19 cellular contexts compared by ENCODE assay signal in the genomic region with DNA sequence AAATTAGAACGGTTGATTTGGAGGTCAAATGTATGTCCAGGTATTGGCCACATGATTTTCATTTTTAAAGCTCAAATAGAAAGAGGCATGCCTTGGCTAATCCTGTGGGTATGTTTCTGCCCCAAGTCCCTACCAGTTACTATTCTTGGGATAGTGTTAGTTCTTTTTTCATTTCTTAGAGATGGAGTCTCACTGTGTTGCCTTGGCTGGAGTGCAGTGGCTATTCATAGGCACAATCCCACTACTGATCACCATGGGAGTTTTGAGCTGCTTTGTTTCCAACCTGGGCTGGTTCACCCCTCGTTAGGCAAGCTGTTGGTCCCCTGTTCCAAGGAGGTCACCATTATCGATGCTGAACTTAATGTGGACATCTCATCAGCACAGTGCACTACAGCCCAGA.
"Had no signal": no experiment of that assay in that cellular context is flagged by ENCODE, and none has a peak within 500 bp of the region (broad histone marks: within the 10 kb centered on the region; RNA-seq: fewer than 3 reads in every experiment).

No MANE protein-coding gene starts in this region.

- DNase-seq: activated CD4-positive, alpha-beta T cell treated with anti-CD3 and anti-CD28 coated beads, Interleukin-2, amount 50 U/mL, for 1 hour; activated CD4-positive, CD25-positive, alpha-beta regulatory T cell treated with anti-CD3 and anti-CD28 coated beads, Interleukin-2, amount 50 U/mL, for 72 hours; activated CD8-positive, alpha-beta memory T cell treated with anti-CD3 and anti-CD28 coated beads for 24 hours; activated effector memory CD4-positive, alpha-beta T cell treated with anti-CD3 and anti-CD28 coated beads, Interleukin-2, amount 50 U/mL, for 16 hours; activated naive CD4-positive, alpha-beta T cell treated with anti-CD3 and anti-CD28 coated beads, Interleukin-2, amount 50 U/mL, for 16 hours; activated T-cell treated with anti-CD3 and anti-CD28 coated beads, Interleukin-2, amount 50 U/mL, for 72 hours; dorsolateral prefrontal cortex; foreskin keratinocyte; kidney; left lung; stimulated activated CD4-positive, alpha-beta T cell treated with anti-CD3 and anti-CD28 coated beads, Interleukin-4, amount 100 ng/mL, for 4 hours; T-helper 1 cell; T-helper 9 cell had no signal

- H3K9me3 Mint-ChIP-seq: activated T-cell treated with anti-CD3 and anti-CD28 coated beads, Interleukin-2, amount 50 U/mL, for 72 hours; neural crest cell; stimulated activated memory B cell treated with anti-CD40 and anti-IgM and Interleukin-4, amounts not matched to agents 10 μg/mL and 1 μg/mL and 100 μg/mL, for 72 hours had no signal

- H3K4me1 ChIP-seq: breast epithelium had no signal

- H3K4me3 ChIP-seq: breast epithelium, dorsolateral prefrontal cortex, left lung had no signal

- H3K27me3 ChIP-seq: breast epithelium, foreskin keratinocyte, left lung had no signal

- H3K36me3 ChIP-seq: breast epithelium, left lung had no signal

- FAIRE-seq: astrocyte, kidney had no signal

- H3K36me3 Mint-ChIP-seq: stimulated activated memory B cell treated with anti-CD40 and anti-IgM and Interleukin-4, amounts not matched to agents 10 μg/mL and 1 μg/mL and 100 μg/mL, for 72 hours had no signal

- H3K9me3 ChIP-seq: breast epithelium, left lung had no signal

- H3K27ac Mint-ChIP-seq: activated T-cell treated with anti-CD3 and anti-CD28 coated beads, Interleukin-2, amount 50 U/mL, for 72 hours; stimulated activated memory B cell treated with anti-CD40 and anti-IgM and Interleukin-4, amounts not matched to agents 10 μg/mL and 1 μg/mL and 100 μg/mL, for 72 hours had no signal

- H3K27ac ChIP-seq: breast epithelium, epithelial cell of prostate, foreskin keratinocyte, left lung had no signal

- ATAC-seq: activated T-cell treated with anti-CD3 and anti-CD28 coated beads, Interleukin-2, amount 50 U/mL, for 72 hours; foreskin keratinocyte; left lung; sciatic nerve; stimulated activated memory B cell treated with anti-CD40 and anti-IgM and Interleukin-4, amounts not matched to agents 10 μg/mL and 1 μg/mL and 100 μg/mL, for 72 hours had no signal

- H3K4me1 Mint-ChIP-seq: stimulated activated memory B cell treated with anti-CD40 and anti-IgM and Interleukin-4, amounts not matched to agents 10 μg/mL and 1 μg/mL and 100 μg/mL, for 72 hours had no signal

- H3K4me3 Mint-ChIP-seq: activated T-cell treated with anti-CD3 and anti-CD28 coated beads, Interleukin-2, amount 50 U/mL, for 72 hours; neural crest cell; stimulated activated memory B cell treated with anti-CD40 and anti-IgM and Interleukin-4, amounts not matched to agents 10 μg/mL and 1 μg/mL and 100 μg/mL, for 72 hours had no signal
